In the genomic region with DNA sequence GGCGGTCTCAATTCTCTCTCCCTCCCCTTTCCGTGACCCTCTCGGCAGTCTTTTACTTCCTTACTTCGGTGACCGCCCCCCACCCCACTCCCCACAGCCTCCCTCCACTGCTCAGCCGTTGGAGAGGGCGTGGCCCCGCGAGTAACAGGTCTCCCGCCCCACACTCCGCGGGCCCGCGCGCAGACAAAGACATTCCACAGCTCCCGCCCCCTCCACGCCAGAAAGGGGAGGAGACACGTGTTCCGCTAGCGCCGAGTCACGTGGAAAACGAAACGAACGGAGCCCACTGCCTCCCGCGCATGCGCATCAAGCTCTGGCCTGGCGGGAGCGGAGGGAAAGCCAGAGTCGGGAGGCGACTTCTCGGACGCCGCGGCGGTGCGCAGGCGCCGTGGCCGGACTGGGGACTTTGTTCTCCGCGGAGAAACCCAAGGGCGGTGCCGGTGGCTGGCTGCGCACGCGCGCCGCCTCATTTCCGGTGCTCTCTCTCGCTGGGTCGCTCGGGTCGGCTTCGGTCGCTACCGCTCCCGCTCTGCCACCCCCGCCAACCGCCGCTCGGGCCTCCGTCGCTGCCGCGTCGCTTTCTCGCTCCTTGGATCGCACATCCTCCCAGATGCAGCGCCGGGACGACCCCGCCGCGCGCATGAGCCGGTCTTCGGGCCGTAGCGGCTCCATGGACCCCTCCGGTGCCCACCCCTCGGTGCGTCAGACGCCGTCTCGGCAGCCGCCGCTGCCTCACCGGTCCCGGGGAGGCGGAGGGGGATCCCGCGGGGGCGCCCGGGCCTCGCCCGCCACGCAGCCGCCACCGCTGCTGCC, we compare ENCODE assay signal across 1 cellular context.
TF ChIP-seq lines count a peak whose summit lies in the region.

KHDRBS1 (plus strand) TSS at position 483 of the 813 bp plus-strand sequence; CDS start at position 611, 128 bp downstream.

TF ChIP-seq in GM12878, 131 proteins besides CTCF, POLR2A, EP300 and RAD21 (continued from another document and continues in another):
- TF ChIP-seq CREB1 (IDR thresholded peaks at IDR 0.05; ENCODE audit: low read depth) (peak; percentile 68; the same call in 1 of the 2 replicates), BRCA1 (IDR thresholded peaks at IDR 0.05; ENCODE audit: low read depth, low read length) (no peak), NRF1 (conservative IDR thresholded peaks at IDR 0.05; ENCODE audit: low read depth, low read length) (peak; percentile 100), BACH1 (IDR thresholded peaks at IDR 0.05; ENCODE audit: borderline replicate concordance) (peak; percentile 92), JUND (IDR thresholded peaks at IDR 0.05; ENCODE audit: low read depth, low read length) (0 out of 2 replicates have a peak, but pooled peaks have one; percentile 7), HDGF (IDR thresholded peaks at IDR 0.05) (peak; percentile 92), PAX8 (IDR thresholded peaks at IDR 0.05) (no peak), RAD51 (IDR thresholded peaks at IDR 0.05) (peak; percentile 98), POLR2AphosphoS5 (IDR thresholded peaks at IDR 0.05; ENCODE audit: low read length) (peak; percentile 89), LARP7 (IDR thresholded peaks at IDR 0.05) (peak; percentile 93; the same call in 1 of the 2 replicates), TCF3 (IDR thresholded peaks at IDR 0.05; ENCODE audit: borderline replicate concordance, insufficient read depth, low read depth, low read length) (0 out of 2 replicates have a peak, but pooled peaks have one; percentile 28), SMARCA5 (IDR thresholded peaks at IDR 0.05) (peak; percentile 90), DPF2 (IDR thresholded peaks at IDR 0.05) (peak; percentile 78), NFYA (IDR thresholded peaks at IDR 0.05; ENCODE audit: borderline replicate concordance, low read depth, low read length) (no peak), RELB (IDR thresholded peaks at IDR 0.05; ENCODE audit: low read depth) (peak; percentile 58; the same call in 1 of the 2 replicates), EGR1 (IDR thresholded peaks at IDR 0.05; ENCODE audit: borderline replicate concordance in 1 of 2, low read depth in 2 of 2, low read length in 2 of 2) (peak in 1 of 2 experiments; percentile 89; a peak in 2 of 3 replicates), ZBTB33 (IDR thresholded peaks at IDR 0.05) (no peak), ASH2L (IDR thresholded peaks at IDR 0.05; ENCODE audit: borderline replicate concordance, low read depth) (no peak), PML (IDR thresholded peaks at IDR 0.05; ENCODE audit: low read length) (peak; percentile 76; the same call in 1 of the 2 replicates), GATAD2B (conservative IDR thresholded peaks at IDR 0.05; ENCODE audit: low read depth) (peak; percentile 91), MXI1 (IDR thresholded peaks at IDR 0.05; ENCODE audit: low read depth, low read length) (peak; percentile 91), CBX3 (IDR thresholded peaks at IDR 0.05; ENCODE audit: borderline replicate concordance, low read depth) (no peak), IKZF2 (IDR thresholded peaks at IDR 0.05) (peak; percentile 72 to 76; a peak in 3 of 4 replicates), ZNF217 (IDR thresholded peaks at IDR 0.05) (0 out of 2 replicates have a peak, but pooled peaks have one; percentile 43), RFX5 (IDR thresholded peaks at IDR 0.05; ENCODE audit: low read depth, low read length) (0 out of 2 replicates have a peak, but pooled peaks have one; percentile 43), HCFC1 (IDR thresholded peaks at IDR 0.05; ENCODE audit: low read length) (0 out of 2 replicates have a peak, but pooled peaks have one; percentile 7), CEBPB (IDR thresholded peaks at IDR 0.05; ENCODE audit: borderline replicate concordance in 1 of 2, low read depth in 2 of 2, low read length in 2 of 2) (no peak), ZNF687 (IDR thresholded peaks at IDR 0.05) (peak; percentile 23; the same call in 1 of the 2 replicates), MTA2 (IDR thresholded peaks at IDR 0.05; ENCODE audit: low read depth) (peak; percentile 70), YY1 (IDR thresholded peaks at IDR 0.05; ENCODE audit: low read depth, low read length) (0 out of 2 replicates have a peak, but pooled peaks have one; percentile 46), NR2F1 (conservative IDR thresholded peaks at IDR 0.05) (peak; percentile 92)
- TF ChIP-seq, protein P1, sequence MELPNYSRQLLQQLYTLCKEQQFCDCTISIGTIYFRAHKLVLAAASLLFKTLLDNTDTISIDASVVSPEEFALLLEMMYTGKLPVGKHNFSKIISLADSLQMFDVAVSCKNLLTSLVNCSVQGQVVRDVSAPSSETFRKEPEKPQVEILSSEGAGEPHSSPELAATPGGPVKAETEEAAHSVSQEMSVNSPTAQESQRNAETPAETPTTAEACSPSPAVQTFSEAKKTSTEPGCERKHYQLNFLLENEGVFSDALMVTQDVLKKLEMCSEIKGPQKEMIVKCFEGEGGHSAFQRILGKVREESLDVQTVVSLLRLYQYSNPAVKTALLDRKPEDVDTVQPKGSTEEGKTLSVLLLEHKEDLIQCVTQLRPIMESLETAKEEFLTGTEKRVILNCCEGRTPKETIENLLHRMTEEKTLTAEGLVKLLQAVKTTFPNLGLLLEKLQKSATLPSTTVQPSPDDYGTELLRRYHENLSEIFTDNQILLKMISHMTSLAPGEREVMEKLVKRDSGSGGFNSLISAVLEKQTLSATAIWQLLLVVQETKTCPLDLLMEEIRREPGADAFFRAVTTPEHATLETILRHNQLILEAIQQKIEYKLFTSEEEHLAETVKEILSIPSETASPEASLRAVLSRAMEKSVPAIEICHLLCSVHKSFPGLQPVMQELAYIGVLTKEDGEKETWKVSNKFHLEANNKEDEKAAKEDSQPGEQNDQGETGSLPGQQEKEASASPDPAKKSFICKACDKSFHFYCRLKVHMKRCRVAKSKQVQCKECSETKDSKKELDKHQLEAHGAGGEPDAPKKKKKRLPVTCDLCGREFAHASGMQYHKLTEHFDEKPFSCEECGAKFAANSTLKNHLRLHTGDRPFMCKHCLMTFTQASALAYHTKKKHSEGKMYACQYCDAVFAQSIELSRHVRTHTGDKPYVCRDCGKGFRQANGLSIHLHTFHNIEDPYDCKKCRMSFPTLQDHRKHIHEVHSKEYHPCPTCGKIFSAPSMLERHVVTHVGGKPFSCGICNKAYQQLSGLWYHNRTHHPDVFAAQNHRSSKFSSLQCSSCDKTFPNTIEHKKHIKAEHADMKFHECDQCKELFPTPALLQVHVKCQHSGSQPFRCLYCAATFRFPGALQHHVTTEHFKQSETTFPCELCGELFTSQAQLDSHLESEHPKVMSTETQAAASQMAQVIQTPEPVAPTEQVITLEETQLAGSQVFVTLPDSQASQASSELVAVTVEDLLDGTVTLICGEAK (IDR thresholded peaks at IDR 0.05; ENCODE audit: borderline replicate concordance) = peak; percentile 45; the same call in 1 of the 2 replicates
- TF ChIP-seq, protein P2, sequence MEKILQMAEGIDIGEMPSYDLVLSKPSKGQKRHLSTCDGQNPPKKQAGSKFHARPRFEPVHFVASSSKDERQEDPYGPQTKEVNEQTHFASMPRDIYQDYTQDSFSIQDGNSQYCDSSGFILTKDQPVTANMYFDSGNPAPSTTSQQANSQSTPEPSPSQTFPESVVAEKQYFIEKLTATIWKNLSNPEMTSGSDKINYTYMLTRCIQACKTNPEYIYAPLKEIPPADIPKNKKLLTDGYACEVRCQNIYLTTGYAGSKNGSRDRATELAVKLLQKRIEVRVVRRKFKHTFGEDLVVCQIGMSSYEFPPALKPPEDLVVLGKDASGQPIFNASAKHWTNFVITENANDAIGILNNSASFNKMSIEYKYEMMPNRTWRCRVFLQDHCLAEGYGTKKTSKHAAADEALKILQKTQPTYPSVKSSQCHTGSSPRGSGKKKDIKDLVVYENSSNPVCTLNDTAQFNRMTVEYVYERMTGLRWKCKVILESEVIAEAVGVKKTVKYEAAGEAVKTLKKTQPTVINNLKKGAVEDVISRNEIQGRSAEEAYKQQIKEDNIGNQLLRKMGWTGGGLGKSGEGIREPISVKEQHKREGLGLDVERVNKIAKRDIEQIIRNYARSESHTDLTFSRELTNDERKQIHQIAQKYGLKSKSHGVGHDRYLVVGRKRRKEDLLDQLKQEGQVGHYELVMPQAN (conservative IDR thresholded peaks at IDR 0.05) = peak; percentile 86
- TF ChIP-seq, protein P3, sequence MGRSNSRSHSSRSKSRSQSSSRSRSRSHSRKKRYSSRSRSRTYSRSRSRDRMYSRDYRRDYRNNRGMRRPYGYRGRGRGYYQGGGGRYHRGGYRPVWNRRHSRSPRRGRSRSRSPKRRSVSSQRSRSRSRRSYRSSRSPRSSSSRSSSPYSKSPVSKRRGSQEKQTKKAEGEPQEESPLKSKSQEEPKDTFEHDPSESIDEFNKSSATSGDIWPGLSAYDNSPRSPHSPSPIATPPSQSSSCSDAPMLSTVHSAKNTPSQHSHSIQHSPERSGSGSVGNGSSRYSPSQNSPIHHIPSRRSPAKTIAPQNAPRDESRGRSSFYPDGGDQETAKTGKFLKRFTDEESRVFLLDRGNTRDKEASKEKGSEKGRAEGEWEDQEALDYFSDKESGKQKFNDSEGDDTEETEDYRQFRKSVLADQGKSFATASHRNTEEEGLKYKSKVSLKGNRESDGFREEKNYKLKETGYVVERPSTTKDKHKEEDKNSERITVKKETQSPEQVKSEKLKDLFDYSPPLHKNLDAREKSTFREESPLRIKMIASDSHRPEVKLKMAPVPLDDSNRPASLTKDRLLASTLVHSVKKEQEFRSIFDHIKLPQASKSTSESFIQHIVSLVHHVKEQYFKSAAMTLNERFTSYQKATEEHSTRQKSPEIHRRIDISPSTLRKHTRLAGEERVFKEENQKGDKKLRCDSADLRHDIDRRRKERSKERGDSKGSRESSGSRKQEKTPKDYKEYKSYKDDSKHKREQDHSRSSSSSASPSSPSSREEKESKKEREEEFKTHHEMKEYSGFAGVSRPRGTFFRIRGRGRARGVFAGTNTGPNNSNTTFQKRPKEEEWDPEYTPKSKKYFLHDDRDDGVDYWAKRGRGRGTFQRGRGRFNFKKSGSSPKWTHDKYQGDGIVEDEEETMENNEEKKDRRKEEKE (IDR thresholded peaks at IDR 0.05) = no peak
- TF ChIP-seq, protein P4, sequence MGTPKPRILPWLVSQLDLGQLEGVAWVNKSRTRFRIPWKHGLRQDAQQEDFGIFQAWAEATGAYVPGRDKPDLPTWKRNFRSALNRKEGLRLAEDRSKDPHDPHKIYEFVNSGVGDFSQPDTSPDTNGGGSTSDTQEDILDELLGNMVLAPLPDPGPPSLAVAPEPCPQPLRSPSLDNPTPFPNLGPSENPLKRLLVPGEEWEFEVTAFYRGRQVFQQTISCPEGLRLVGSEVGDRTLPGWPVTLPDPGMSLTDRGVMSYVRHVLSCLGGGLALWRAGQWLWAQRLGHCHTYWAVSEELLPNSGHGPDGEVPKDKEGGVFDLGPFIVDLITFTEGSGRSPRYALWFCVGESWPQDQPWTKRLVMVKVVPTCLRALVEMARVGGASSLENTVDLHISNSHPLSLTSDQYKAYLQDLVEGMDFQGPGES (IDR thresholded peaks at IDR 0.05) = no peak
- TF ChIP-seq, protein P5, sequence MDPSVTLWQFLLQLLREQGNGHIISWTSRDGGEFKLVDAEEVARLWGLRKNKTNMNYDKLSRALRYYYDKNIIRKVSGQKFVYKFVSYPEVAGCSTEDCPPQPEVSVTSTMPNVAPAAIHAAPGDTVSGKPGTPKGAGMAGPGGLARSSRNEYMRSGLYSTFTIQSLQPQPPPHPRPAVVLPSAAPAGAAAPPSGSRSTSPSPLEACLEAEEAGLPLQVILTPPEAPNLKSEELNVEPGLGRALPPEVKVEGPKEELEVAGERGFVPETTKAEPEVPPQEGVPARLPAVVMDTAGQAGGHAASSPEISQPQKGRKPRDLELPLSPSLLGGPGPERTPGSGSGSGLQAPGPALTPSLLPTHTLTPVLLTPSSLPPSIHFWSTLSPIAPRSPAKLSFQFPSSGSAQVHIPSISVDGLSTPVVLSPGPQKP (IDR thresholded peaks at IDR 0.05; ENCODE audit: low read depth, low read length) = peak; percentile 73
